17 cellular contexts compared by ENCODE assay signal in genomic region chr4:29558789-29559188, GRCh38.
DNase-seq lines count a peak whose midpoint lies in the region; ATAC-seq lines count a peak whose summit lies in the region.
"Had no signal": no experiment of that assay in that cellular context is flagged by ENCODE, and none has a peak within 500 bp of the region (broad histone marks: within the 10 kb centered on the region; RNA-seq: fewer than 3 reads in every experiment).

No MANE protein-coding gene starts in this region.

- H4K8ac ChIP-seq in neuronal stem cell (ENCODE audit: low read depth, low read length): no peak overlapping the region

- no peaks in the 10 kb centered on the region for H3K9me3 ChIP-seq in neuronal stem cell (replicated peaks in 1 of 2; ENCODE audit: control insufficient read depth in 2 of 2, insufficient read depth in 1 of 2, low read depth in 1 of 2, low read length in 2 of 2)
- H3K9me3 ChIP-seq: BLaER1, HAP-1 had no signal

- no peak overlapping the region for H3K9ac ChIP-seq in neuronal stem cell (ENCODE audit: low read depth, low read length, poor library complexity)
- H3K9ac ChIP-seq: BLaER1 had no signal

- H3K4me3 ChIP-seq in neuronal stem cell (ENCODE audit: low read length in 2 of 2): no peak overlapping the region
- H3K4me3 ChIP-seq: BLaER1, HAP-1, K562 had no signal

- no peak overlapping the region for H2BK5ac ChIP-seq in neuronal stem cell (ENCODE audit: low read length)

- no peak overlapping the region for H2BK120ac ChIP-seq in neuronal stem cell (ENCODE audit: low read depth, low read length)

- H3K4me2 ChIP-seq in neuronal stem cell (ENCODE audit: insufficient read depth, low read length, poor library complexity, severe bottlenecking): no peak overlapping the region
- H3K4me2 ChIP-seq: BLaER1 had no signal

- no peaks in the 10 kb centered on the region for H3K36me3 ChIP-seq in neuronal stem cell (replicated peaks in 1 of 2; ENCODE audit: control insufficient read depth in 2 of 2, insufficient read depth in 2 of 2, low read length in 2 of 2)
- H3K36me3 ChIP-seq: BLaER1, HAP-1 had no signal

- H3K4me1 ChIP-seq in neuronal stem cell (ENCODE audit: control insufficient read depth in 2 of 2, insufficient read depth in 1 of 2, low read depth in 1 of 2, low read length in 2 of 2): no peaks in the 10 kb centered on the region
- H3K4me1 ChIP-seq: HAP-1 had no signal

- no peak overlapping the region for H2BK15ac ChIP-seq in neuronal stem cell (ENCODE audit: low read length)

- no peak overlapping the region for H3K18ac ChIP-seq in neuronal stem cell (ENCODE audit: low read length)

- H3K27me3 ChIP-seq in neuronal stem cell (ENCODE audit: control insufficient read depth in 3 of 3, insufficient read depth in 3 of 3, low read depth in 1 of 3, low read length in 3 of 3): no peaks in the 10 kb centered on the region
- H3K27me3 ChIP-seq: BLaER1 had no signal

- no peak overlapping the region for H3K4ac ChIP-seq in neuronal stem cell (ENCODE audit: low read length)

- H4K91ac ChIP-seq in neuronal stem cell (ENCODE audit: low read depth, low read length, poor library complexity): no peak overlapping the region

- H2AK5ac ChIP-seq in neuronal stem cell (ENCODE audit: low read depth, low read length): no peak overlapping the region

- H3K14ac ChIP-seq in neuronal stem cell (ENCODE audit: low read length): no peak overlapping the region

- no peak for ATAC-seq in GM21825 (IDR thresholded peaks at IDR 0.05; ENCODE audit: unreplicated experiment)
- ATAC-seq: K562 had no signal

- no peaks in the 10 kb centered on the region for H3K79me1 ChIP-seq in neuronal stem cell (ENCODE audit: low read depth, low read length)

- H2BK12ac ChIP-seq in neuronal stem cell (ENCODE audit: low read length): no peak overlapping the region

- DNase-seq in M059J (ENCODE audit: low read depth) (peak; percentile 43), dedifferentiated amniotic fluid mesenchymal stem cell (ENCODE audit: extremely low spot score) (peak; percentile 23), neuronal stem cell (ENCODE audit: low spot score) (no peak), RKO (ENCODE audit: low spot score) (no peak)
- no peak for DNase-seq in stimulated activated CD4-positive, alpha-beta T cell treated with anti-CD3 and anti-CD28 coated beads, Interleukin-2, amount 100 ng/mL, for 24 hours
- no peak for DNase-seq in activated naive CD4-positive, alpha-beta T cell treated with Interleukin-2 at 50 U/mL for 16 hours
- DNase-seq: AML-193; CD8-positive, alpha-beta memory T cell; DMS53; GF-D8; GOT3; HFFc6 had no signal

- H2AFZ ChIP-seq in neuronal stem cell (ENCODE audit: low read length): peak overlapping the region; percentile 53

- no peak overlapping the region for H3K23ac ChIP-seq in neuronal stem cell (ENCODE audit: low read depth, low read length, poor library complexity)

- no peak overlapping the region for H3K27ac ChIP-seq in neuronal stem cell (replicated peaks; ENCODE audit: low read length)
- H3K27ac ChIP-seq: BLaER1, HL-60 had no signal

Comparison
In these comparisons a context has a peak if more than half of its experiments do, and no peak if none do; other contexts are left out.
1. DNase-seq: peak in M059J (single experiment) and dedifferentiated amniotic fluid mesenchymal stem cell (single experiment); none in neuronal stem cell (single experiment), stimulated activated CD4-positive, alpha-beta T cell treated with anti-CD3 and anti-CD28 coated beads, Interleukin-2, amount 100 ng/mL, for 24 hours (0 of 2), activated naive CD4-positive, alpha-beta T cell treated with Interleukin-2 at 50 U/mL for 16 hours (single experiment) and RKO (single experiment).